In genomic region chr1:40926441-40926840, GRCh38 we compare ENCODE assay signal across 23 cellular contexts. TPM values are rescaled to one million over a fixed set of nuclear protein-coding genes. Genes with fewer than 3 reads are reported as not detected.
A peak's percentile ranks its signal among the peaks of the same experiment; 100 is the strongest.
DNase-seq lines count a peak whose midpoint lies in the region; ATAC-seq and TF ChIP-seq lines count a peak whose summit lies in the region.
"Had no signal": no experiment of that assay in that cellular context is flagged by ENCODE, and none has a peak within 500 bp of the region (broad histone marks: within the 10 kb centered on the region; RNA-seq: fewer than 3 reads in every experiment).

No MANE protein-coding gene starts in this region.

- no peak overlapping the region for H3K9ac ChIP-seq in mammary epithelial cell (ENCODE audit: insufficient read depth, low read length)

- DNase-seq in NCI-H146 treated with DMSO at 0.1 percent for 48 hours (lab: John Stamatoyannopoulos, UW; ENCODE audit: unreplicated experiment) (peak; percentile 56), mammary epithelial cell (no peak), renal cortical epithelial cell (ENCODE audit: low read depth) (peak; percentile 10), RPMI8226 (no peak), psoas muscle (no peak), Peyer's patch (no peak)
- DNase-seq: activated CD4-positive, alpha-beta T cell treated with anti-CD3 and anti-CD28 coated beads for 36 hours; activated CD8-positive, alpha-beta memory T cell treated with anti-CD3 and anti-CD28 coated beads for 24 hours; activated T-cell treated with anti-CD3 and anti-CD28 coated beads, Interleukin-2, amount 50 U/mL, for 72 hours; CD4-positive, alpha-beta memory T cell; cerebellar nuclear complex; DMS153; mucosa of descending colon; NCI-H1436 treated with DMSO at 0.1 percent for 48 hours; NCI-H226; PC-3; small intestine; stimulated activated naive B cell treated with anti-CD40 and anti-IgM and Interleukin-4, amounts not matched to agents 10 μg/mL and 1 μg/mL and 100 μg/mL, for 72 hours; T-cell had no signal

- TF ChIP-seq CTCF in HEK293 (tag by site-specific recombination; IDR thresholded peaks at IDR 0.05) = no peak
- no peak for TF ChIP-seq CTCF in mammary epithelial cell (conservative IDR thresholded peaks at IDR 0.05 in 1 of 2, IDR thresholded peaks at IDR 0.05 in 1 of 2; ENCODE audit: extremely low read depth in 1 of 2, insufficient read depth in 1 of 2, low read depth in 1 of 2, low read length in 2 of 2)
- TF ChIP-seq CTCF in psoas muscle (IDR thresholded peaks at IDR 0.05) = no peak
- TF ChIP-seq CTCF in Peyer's patch (IDR thresholded peaks at IDR 0.05) = no peak

- H3K4me1 ChIP-seq in HEK293 (ENCODE audit: control insufficient read depth, insufficient read depth, low read length) (no peaks in the 10 kb centered on the region), mammary epithelial cell (ENCODE audit: insufficient read depth, low read length) (no peaks in the 10 kb centered on the region), psoas muscle (no peaks in the 10 kb centered on the region), Peyer's patch (no peaks in the 10 kb centered on the region)

- intact Hi-C loops in mammary epithelial cell (cut with micrococcal nuclease) = no loop called here
- intact Hi-C loops in psoas muscle (cut with DNase I) = no loop called here

- no TSS peak for BruUV-seq in mammary epithelial cell (replicated peaks; lab: Mats Ljungman, UMichigan)

- no peaks in the 10 kb centered on the region for H3K36me3 ChIP-seq in HEK293 (ENCODE audit: control insufficient read depth in 2 of 2, insufficient read depth in 1 of 2, low read length in 2 of 2)
- H3K36me3 ChIP-seq in mammary epithelial cell (ENCODE audit: insufficient read depth, low read length) = no peaks in the 10 kb centered on the region
- H3K36me3 ChIP-seq in psoas muscle (ENCODE audit: insufficient read depth in 1 of 2, low read depth in 1 of 2) = no peaks in the 10 kb centered on the region
- no peaks in the 10 kb centered on the region for H3K36me3 ChIP-seq in Peyer's patch
- H3K36me3 ChIP-seq: prostate gland, thoracic aorta had no signal

- POLR2A ChIA-PET in HEK293 (lab: Yijun Ruan, JAX) = no interaction called here

- no peak for TF ChIP-seq POLR2A in Peyer's patch (IDR thresholded peaks at IDR 0.05)

- in situ Hi-C loops in mammary epithelial cell (cut with MboI; ENCODE audit: low sequenced_read_pairs in 2 of 2) = no loop called here

- no peaks in the 10 kb centered on the region for H4K20me1 ChIP-seq in mammary epithelial cell (ENCODE audit: insufficient read depth, low read length)

- ATAC-seq in psoas muscle = no peak
- ATAC-seq: activated CD4-positive, alpha-beta T cell treated with anti-CD3 and anti-CD28 coated beads for 36 hours; activated naive CD4-positive, alpha-beta T cell treated with anti-CD3 and anti-CD28 coated beads, Interleukin-2, amount 50 U/mL, for 72 hours; activated T-cell treated with anti-CD3 and anti-CD28 coated beads, Interleukin-2, amount 50 U/mL, for 72 hours; mucosa of descending colon; PC-3; stimulated activated naive B cell treated with anti-CD40 and anti-IgM and Interleukin-4, amounts not matched to agents 10 μg/mL and 1 μg/mL and 100 μg/mL, for 72 hours; T-cell had no signal

- CTCF ChIA-PET in HEK293 (lab: Yijun Ruan, JAX) (interaction anchor here (0.6 to 2.2 kb wide), 4 partner anchors 22 to 77 kb away, joined by 3 to 6 read pairs (median 3); no protein-coding TSS in a partner anchor), mammary epithelial cell (lab: Charles Lee; ENCODE audit: low non-redundant PET) (no interaction called here)

- no peaks in the 10 kb centered on the region for H3K79me2 ChIP-seq in mammary epithelial cell (ENCODE audit: insufficient read depth, low read length)

- H3K27ac ChIP-seq in HEK293 (ENCODE audit: extremely low read depth, low read depth, low read length) = no peak overlapping the region
- no peak overlapping the region for H3K27ac ChIP-seq in mammary epithelial cell (ENCODE audit: insufficient read depth, low read depth, low read length)
- H3K27ac ChIP-seq in psoas muscle = no peak overlapping the region
- no peak overlapping the region for H3K27ac ChIP-seq in Peyer's patch
- H3K27ac ChIP-seq: prostate gland, thoracic aorta had no signal

- H3K4me3 ChIP-seq in HEK293 (ENCODE audit: low read depth, low read length) (no peak overlapping the region), mammary epithelial cell (replicated peaks in 1 of 3; ENCODE audit: insufficient read depth in 1 of 3, low read depth in 2 of 3, low read length in 3 of 3) (no peak overlapping the region), psoas muscle (no peak overlapping the region), Peyer's patch (no peak overlapping the region)
- H3K4me3 ChIP-seq: mucosa of descending colon, prostate gland, thoracic aorta had no signal

- dilution Hi-C loops in mammary epithelial cell (cut with HindIII; ENCODE audit: low sequenced_read_pairs) = no loop called here

- H3K9me3 ChIP-seq in HEK293 (ENCODE audit: control insufficient read depth, insufficient read depth, low read depth, low read length) (no peaks in the 10 kb centered on the region), mammary epithelial cell (replicated peaks; ENCODE audit: insufficient read depth, low read length) (no peaks in the 10 kb centered on the region), psoas muscle (no peaks in the 10 kb centered on the region), Peyer's patch (no peaks in the 10 kb centered on the region)
- H3K9me3 ChIP-seq: mucosa of descending colon, prostate gland, thoracic aorta had no signal

- peak overlapping the region; percentile 68 for H2AFZ ChIP-seq in mammary epithelial cell (ENCODE audit: low read depth, low read length)

- WGBS in mammary epithelial cell (ENCODE audit: low coverage, missing lambda C conversion rate) = 16% methylated on average over 6 of the region's 6 CpGs
- WGBS in psoas muscle, 3 donors = 59 to 67% (median 61%) methylated on average over 6 of the region's 6 CpGs

- no peaks in the 10 kb centered on the region for H3K27me3 ChIP-seq in mammary epithelial cell (ENCODE audit: insufficient read depth, low read length)
- H3K27me3 ChIP-seq in psoas muscle (ENCODE audit: insufficient read depth in 3 of 3, low read length in 2 of 3) = no peaks in the 10 kb centered on the region
- H3K27me3 ChIP-seq in Peyer's patch = no peaks in the 10 kb centered on the region

- H3K4me2 ChIP-seq in mammary epithelial cell (ENCODE audit: insufficient read depth, low read depth, low read length) = no peak overlapping the region

TF ChIP-seq in HEK293, 187 proteins besides CTCF, POLR2A, EP300 and RAD21:
- TF ChIP-seq ZNF514 (tag by site-specific recombination; IDR thresholded peaks at IDR 0.05) (no peak), ZIC2 (tag by site-specific recombination; IDR thresholded peaks at IDR 0.05) (peak; percentile 37; the same call in 1 of the 2 replicates), TRIM28 (IDR thresholded peaks at IDR 0.05; ENCODE audit: borderline replicate concordance, low read length) (0 out of 2 replicates have a peak, but pooled peaks have one; percentile 26)

RNA-seq across cellular contexts. Expression of gene CTPS1, which starts 53.1 kb away (rescaled TPM):
- total RNA-seq in mammary epithelial cell (10 to 100 TPM; 24.0 to 80.2 TPM), renal cortical epithelial cell (29.5 and 38.2 TPM in 2 replicates), psoas muscle (10 to 100 TPM in 3 of 4 donors, 1 to 10 TPM in 1; 8.0 to 26.1 (median 22.7) TPM), Peyer's patch (100 to 1,000 TPM in 3 of 4 donors, 10 to 100 TPM in 1; 43.7 to 181 (median 107) TPM)
- polyA plus RNA-seq in mammary epithelial cell (54.3 TPM), psoas muscle (10 to 100 TPM; 14.7 to 43.5 (median 14.9) TPM)
- polyA minus RNA-seq in mammary epithelial cell = 90.9 TPM

Comparison
In these comparisons a context has a peak if more than half of its experiments do, and no peak if none do; other contexts are left out.
1. DNase-seq: peak in NCI-H146 treated with DMSO at 0.1 percent for 48 hours (single experiment) and renal cortical epithelial cell (single experiment); none in mammary epithelial cell (single experiment), RPMI8226 (single experiment), psoas muscle (0 of 2) and Peyer's patch (0 of 3).